In the genomic region with DNA sequence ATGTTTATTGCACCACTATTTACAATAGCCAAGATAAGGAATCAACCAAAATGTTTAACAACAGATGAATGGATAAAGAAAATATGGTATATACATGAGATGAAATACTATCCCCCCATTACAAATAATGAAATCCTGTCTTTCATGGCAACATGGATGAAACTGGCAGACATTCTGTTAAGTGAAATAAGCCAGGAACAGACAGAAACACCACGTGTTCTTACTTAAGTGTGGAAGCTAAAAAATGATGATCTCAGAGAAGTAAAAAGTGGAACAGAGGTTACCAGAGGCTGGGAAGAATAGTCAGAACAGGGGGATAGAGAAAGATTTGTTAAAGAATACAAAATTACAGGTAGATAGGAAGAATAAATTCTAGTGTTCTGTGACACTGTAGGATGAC, we compare ENCODE assay signal across 16 cellular contexts.
DNase-seq lines count a peak whose midpoint lies in the region; ATAC-seq and TF ChIP-seq lines count a peak whose summit lies in the region.
"Had no signal": no experiment of that assay in that cellular context is flagged by ENCODE, and none has a peak within 500 bp of the region (broad histone marks: within the 10 kb centered on the region; RNA-seq: fewer than 3 reads in every experiment).

No MANE protein-coding gene starts in this region.

- no peak for TF ChIP-seq CTCF in CD8-positive, alpha-beta T cell (IDR thresholded peaks at IDR 0.05)
- TF ChIP-seq CTCF in Panc1 (IDR thresholded peaks at IDR 0.05) = no peak
- TF ChIP-seq CTCF in natural killer cell (IDR thresholded peaks at IDR 0.05) = no peak
- no peak for TF ChIP-seq CTCF in esophagus muscularis mucosa (IDR thresholded peaks at IDR 0.05)

- peaks cover 4% of the 10 kb centered on the region for H3K9me3 Mint-ChIP-seq in CD8-positive, alpha-beta T cell
- peaks cover 4 to 8% of the 10 kb centered on the region in 2 donors for H3K9me3 Mint-ChIP-seq in effector memory CD8-positive, alpha-beta T cell
- H3K9me3 Mint-ChIP-seq in natural killer cell = peaks cover 0 to 3% of the 10 kb centered on the region in 2 donors

- in situ Hi-C loops in Panc1 (cut with HindIII; ENCODE audit: low pct_unique_long_range_greater_than_20kb, low sequenced_read_pairs) = no loop called here

- H3K4me1 Mint-ChIP-seq in CD8-positive, alpha-beta T cell (ENCODE audit: low read depth) = peaks cover 61% of the 10 kb centered on the region
- peaks cover 75 to 84% of the 10 kb centered on the region in 2 donors for H3K4me1 Mint-ChIP-seq in effector memory CD8-positive, alpha-beta T cell (ENCODE audit: low read depth in 2 of 2)
- H3K4me1 Mint-ChIP-seq in natural killer cell = peaks cover 97 to 100% of the 10 kb centered on the region in 2 donors

- TF ChIP-seq POLR2A in esophagus muscularis mucosa (IDR thresholded peaks at IDR 0.05; ENCODE audit: low read depth) = no peak

- H3K4me1 ChIP-seq in CD8-positive, alpha-beta T cell (ENCODE audit: insufficient read depth, low read length) = peaks cover 38% of the 10 kb centered on the region
- H3K4me1 ChIP-seq in Panc1 (ENCODE audit: control insufficient read depth, insufficient read depth, low read length) = peaks cover 15% of the 10 kb centered on the region
- H3K4me1 ChIP-seq in esophagus muscularis mucosa = peaks cover 4 to 8% (median 5%) of the 10 kb centered on the region in 4 donors

- DNase-seq in CD8-positive, alpha-beta T cell = no peak
- DNase-seq in Panc1 (ENCODE audit: low read depth, low spot score) (no peak), natural killer cell (no peak), esophagus muscularis mucosa (ENCODE audit: extremely low spot score) (no peak), amygdala (lab: John Stamatoyannopoulos, UW) (no peak), NCI-H1417 (lab: John Stamatoyannopoulos, UW) (no peak)
- no peak for DNase-seq in effector memory CD8-positive, alpha-beta T cell
- DNase-seq in stimulated activated CD4-positive, alpha-beta T cell treated with anti-CD3 and anti-CD28 coated beads, Interleukin-15, amount 100 ng/mL, for 24 hours = no peak
- DNase-seq: activated CD4-positive, alpha-beta T cell treated with anti-CD3 and anti-CD28 coated beads, Interleukin-2, amount 10 ng/mL, durations not matched to agents 7 days and 5 days; foreskin melanocyte; KBM-7; NCI-H1048; NCI-H2029 treated with DMSO at 0.1 percent for 48 hours; small intestine; stimulated activated CD4-positive, alpha-beta T cell treated with anti-CD3 and anti-CD28 coated beads, Interleukin-4, amount 100 ng/mL, for 4 hours had no signal

- no peak overlapping the region for H3K4me3 ChIP-seq in CD8-positive, alpha-beta T cell (ENCODE audit: low read depth, low read length)
- H3K4me3 ChIP-seq in Panc1 (ENCODE audit: low read depth in 2 of 2, low read length in 2 of 2) (no peak overlapping the region), esophagus muscularis mucosa (no peak overlapping the region)
- H3K4me3 ChIP-seq: SK-N-MC had no signal

- no peaks in the 10 kb centered on the region for H3K36me3 ChIP-seq in CD8-positive, alpha-beta T cell (ENCODE audit: insufficient read depth, low read length)
- H3K36me3 ChIP-seq in Panc1 (ENCODE audit: control insufficient read depth, insufficient read depth, low read length) (no peaks in the 10 kb centered on the region), esophagus muscularis mucosa (no peaks in the 10 kb centered on the region)

- H3K36me3 Mint-ChIP-seq in CD8-positive, alpha-beta T cell = no peaks in the 10 kb centered on the region
- peaks cover 12% of the 10 kb centered on the region for H3K36me3 Mint-ChIP-seq in effector memory CD8-positive, alpha-beta T cell (ENCODE audit: insufficient read depth)
- peaks cover 20% of the 10 kb centered on the region for H3K36me3 Mint-ChIP-seq in natural killer cell

- no peaks in the 10 kb centered on the region for H3K9me3 ChIP-seq in CD8-positive, alpha-beta T cell (ENCODE audit: low read length)
- H3K9me3 ChIP-seq in Panc1 (ENCODE audit: control insufficient read depth, insufficient read depth, low read depth, low read length) (no peaks in the 10 kb centered on the region; the same call in 1 of the 2 replicates), esophagus muscularis mucosa (no peaks in the 10 kb centered on the region)

- peak overlapping the region; percentile 2 for H3K27ac Mint-ChIP-seq in CD8-positive, alpha-beta T cell
- peak overlapping the region; percentile 25 to 95 for H3K27ac Mint-ChIP-seq in effector memory CD8-positive, alpha-beta T cell
- H3K27ac Mint-ChIP-seq in natural killer cell = peak overlapping the region; percentile 87 to 90
- H3K27ac Mint-ChIP-seq: activated CD4-positive, alpha-beta T cell treated with anti-CD3 and anti-CD28 coated beads, Interleukin-2, amount 10 ng/mL, durations not matched to agents 7 days and 5 days had no signal

- H3K27me3 Mint-ChIP-seq in CD8-positive, alpha-beta T cell (ENCODE audit: low read depth) = no peaks in the 10 kb centered on the region
- H3K27me3 Mint-ChIP-seq in effector memory CD8-positive, alpha-beta T cell = no peaks in the 10 kb centered on the region
- no peaks in the 10 kb centered on the region for H3K27me3 Mint-ChIP-seq in natural killer cell (ENCODE audit: low read depth in 2 of 2)
- H3K27me3 Mint-ChIP-seq: activated CD4-positive, alpha-beta T cell treated with anti-CD3 and anti-CD28 coated beads, Interleukin-2, amount 10 ng/mL, durations not matched to agents 7 days and 5 days had no signal

- WGBS in esophagus muscularis mucosa = 23% methylated on average over 1 of the region's 1 CpG

- no peak for ATAC-seq in CD8-positive, alpha-beta T cell
- ATAC-seq in Panc1 = no peak
- no peak for ATAC-seq in effector memory CD8-positive, alpha-beta T cell (replicated peaks)
- no peak for ATAC-seq in natural killer cell

- intact Hi-C loops in CD8-positive, alpha-beta T cell (cut with DNase I, micrococcal nuclease) = loop anchor here in 1 of 2 experiments (5.0 kb wide), 3 partner anchors 69 to 191 kb away; a partner anchor contains a TSS
- intact Hi-C loops in Panc1 (cut with micrococcal nuclease; ENCODE audit: unreplicated experiment) = no loop called here
- intact Hi-C loops in natural killer cell (cut with micrococcal nuclease) = loop anchor here (2.0 to 5.0 kb wide), 2 partner anchors 15 to 36 kb away; no protein-coding TSS in a partner anchor
- intact Hi-C loops in esophagus muscularis mucosa (cut with DNase I) = no loop called here

- POLR2A ChIA-PET in CD8-positive, alpha-beta T cell (lab: Charles Lee) = no interaction called here
- POLR2A ChIA-PET in Panc1 (lab: Charles Lee) = no interaction called here

- CTCF ChIA-PET in CD8-positive, alpha-beta T cell (lab: Charles Lee) = no interaction called here
- CTCF ChIA-PET in Panc1 (lab: Charles Lee) = no interaction called here

- H3K27ac ChIP-seq in CD8-positive, alpha-beta T cell (ENCODE audit: low read depth, low read length) = no peak overlapping the region
- H3K27ac ChIP-seq in Panc1 (ENCODE audit: low read length) = peak overlapping the region; percentile 83
- H3K27ac ChIP-seq in esophagus muscularis mucosa (replicated peaks in 1 of 4) = no peak overlapping the region
- H3K27ac ChIP-seq: SK-N-MC had no signal

- TF ChIP-seq EP300 in esophagus muscularis mucosa (IDR thresholded peaks at IDR 0.05) = no peak

- no TSS peak for BruUV-seq in Panc1 (replicated peaks; lab: Mats Ljungman, UMichigan)

- no peaks in the 10 kb centered on the region for H3K27me3 ChIP-seq in CD8-positive, alpha-beta T cell (ENCODE audit: insufficient read depth, low read length)
- H3K27me3 ChIP-seq in Panc1 (ENCODE audit: control insufficient read depth, insufficient read depth, low read length) (no peaks in the 10 kb centered on the region), esophagus muscularis mucosa (no peaks in the 10 kb centered on the region)

- H3K4me3 Mint-ChIP-seq in CD8-positive, alpha-beta T cell = no peak overlapping the region
- peak overlapping the region; percentile 62 to 75 for H3K4me3 Mint-ChIP-seq in effector memory CD8-positive, alpha-beta T cell
- peak overlapping the region; percentile 58 for H3K4me3 Mint-ChIP-seq in natural killer cell
- H3K4me3 Mint-ChIP-seq: activated CD4-positive, alpha-beta T cell treated with anti-CD3 and anti-CD28 coated beads, Interleukin-2, amount 10 ng/mL, durations not matched to agents 7 days and 5 days had no signal

Comparison
In these comparisons a context has a peak if more than half of its experiments do, and no peak if none do; other contexts are left out.
1. H3K27ac Mint-ChIP-seq: peak in every context shown above with its lines; median percentile 88 in natural killer cell; 60 in effector memory CD8-positive, alpha-beta T cell; 2 in CD8-positive, alpha-beta T cell.